1 cellular context compared by ENCODE assay signal in genomic region chr22:35312198-35313059, GRCh38.
A peak's percentile ranks its signal among the peaks of the same experiment; 100 is the strongest.
TF ChIP-seq lines count a peak whose summit lies in the region.

No MANE protein-coding gene starts in this region.

TF ChIP-seq in HepG2, 621 proteins besides CTCF, POLR2A, EP300 and RAD21 (continued from another document and continues in another):
- TF ChIP-seq, protein P1, sequence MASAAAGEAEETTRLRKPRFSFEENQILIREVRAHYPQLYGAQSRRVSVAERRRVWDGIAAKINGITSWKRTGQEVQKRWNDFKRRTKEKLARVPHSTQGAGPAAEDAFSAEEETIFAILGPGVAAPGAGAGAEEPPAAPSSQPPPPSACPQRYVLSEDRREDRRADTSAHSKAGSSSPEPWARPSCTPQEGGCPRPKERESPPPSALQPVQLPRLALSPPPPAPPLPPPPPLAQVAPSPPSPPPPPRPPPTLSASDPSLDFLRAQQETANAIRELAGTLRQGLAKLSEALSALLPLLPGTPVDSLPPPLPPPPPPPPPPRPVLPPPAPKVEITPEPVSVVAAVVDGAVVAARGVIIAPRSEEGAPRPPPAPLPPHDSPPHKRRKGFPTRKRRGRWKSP (CRISPR knock-in tag; IDR thresholded peaks at IDR 0.05), result 0 out of 2 replicates have a peak, but pooled peaks have one; percentile 18
- no peak for TF ChIP-seq PRDM15 (CRISPR knock-in tag; IDR thresholded peaks at IDR 0.05)
- TF ChIP-seq NFKBIZ (CRISPR knock-in tag; IDR thresholded peaks at IDR 0.05), result 0 out of 2 replicates have a peak, but pooled peaks have one; percentile 43
- no peak for TF ChIP-seq ZNF382 (CRISPR knock-in tag; IDR thresholded peaks at IDR 0.05; ENCODE audit: borderline replicate concordance)
- TF ChIP-seq GLI4 (CRISPR knock-in tag; IDR thresholded peaks at IDR 0.05; ENCODE audit: borderline replicate concordance), result 0 out of 2 replicates have a peak, but pooled peaks have one; percentile 36
- TF ChIP-seq ZMYM2 (CRISPR knock-in tag; IDR thresholded peaks at IDR 0.05), result no peak
- TF ChIP-seq ZBTB7B (CRISPR knock-in tag; IDR thresholded peaks at IDR 0.05), result peak; percentile 84
- no peak for TF ChIP-seq ZNF3 (CRISPR knock-in tag; IDR thresholded peaks at IDR 0.05)
- TF ChIP-seq ZNF280B (CRISPR knock-in tag; IDR thresholded peaks at IDR 0.05; ENCODE audit: borderline replicate concordance), result 0 out of 2 replicates have a peak, but pooled peaks have one; percentile 14
- peak; percentile 65; the same call in 1 of the 2 replicates for TF ChIP-seq ZNF891 (CRISPR knock-in tag; IDR thresholded peaks at IDR 0.05)
- no peak for TF ChIP-seq CENPX (CRISPR knock-in tag; IDR thresholded peaks at IDR 0.05)
- TF ChIP-seq TAF1 (CRISPR knock-in tag; IDR thresholded peaks at IDR 0.05), result peak; percentile 34; the same call in 1 of the 2 replicates
- TF ChIP-seq MXD3 (CRISPR knock-in tag; IDR thresholded peaks at IDR 0.05), result 0 out of 2 replicates have a peak, but pooled peaks have one; percentile 40
- 0 out of 2 replicates have a peak, but pooled peaks have one; percentile 32 for TF ChIP-seq PPARG (CRISPR knock-in tag; conservative IDR thresholded peaks at IDR 0.05)
- TF ChIP-seq STAG1 (CRISPR knock-in tag; IDR thresholded peaks at IDR 0.05), result 0 out of 2 replicates have a peak, but pooled peaks have one; percentile 14
- TF ChIP-seq, protein P2, sequence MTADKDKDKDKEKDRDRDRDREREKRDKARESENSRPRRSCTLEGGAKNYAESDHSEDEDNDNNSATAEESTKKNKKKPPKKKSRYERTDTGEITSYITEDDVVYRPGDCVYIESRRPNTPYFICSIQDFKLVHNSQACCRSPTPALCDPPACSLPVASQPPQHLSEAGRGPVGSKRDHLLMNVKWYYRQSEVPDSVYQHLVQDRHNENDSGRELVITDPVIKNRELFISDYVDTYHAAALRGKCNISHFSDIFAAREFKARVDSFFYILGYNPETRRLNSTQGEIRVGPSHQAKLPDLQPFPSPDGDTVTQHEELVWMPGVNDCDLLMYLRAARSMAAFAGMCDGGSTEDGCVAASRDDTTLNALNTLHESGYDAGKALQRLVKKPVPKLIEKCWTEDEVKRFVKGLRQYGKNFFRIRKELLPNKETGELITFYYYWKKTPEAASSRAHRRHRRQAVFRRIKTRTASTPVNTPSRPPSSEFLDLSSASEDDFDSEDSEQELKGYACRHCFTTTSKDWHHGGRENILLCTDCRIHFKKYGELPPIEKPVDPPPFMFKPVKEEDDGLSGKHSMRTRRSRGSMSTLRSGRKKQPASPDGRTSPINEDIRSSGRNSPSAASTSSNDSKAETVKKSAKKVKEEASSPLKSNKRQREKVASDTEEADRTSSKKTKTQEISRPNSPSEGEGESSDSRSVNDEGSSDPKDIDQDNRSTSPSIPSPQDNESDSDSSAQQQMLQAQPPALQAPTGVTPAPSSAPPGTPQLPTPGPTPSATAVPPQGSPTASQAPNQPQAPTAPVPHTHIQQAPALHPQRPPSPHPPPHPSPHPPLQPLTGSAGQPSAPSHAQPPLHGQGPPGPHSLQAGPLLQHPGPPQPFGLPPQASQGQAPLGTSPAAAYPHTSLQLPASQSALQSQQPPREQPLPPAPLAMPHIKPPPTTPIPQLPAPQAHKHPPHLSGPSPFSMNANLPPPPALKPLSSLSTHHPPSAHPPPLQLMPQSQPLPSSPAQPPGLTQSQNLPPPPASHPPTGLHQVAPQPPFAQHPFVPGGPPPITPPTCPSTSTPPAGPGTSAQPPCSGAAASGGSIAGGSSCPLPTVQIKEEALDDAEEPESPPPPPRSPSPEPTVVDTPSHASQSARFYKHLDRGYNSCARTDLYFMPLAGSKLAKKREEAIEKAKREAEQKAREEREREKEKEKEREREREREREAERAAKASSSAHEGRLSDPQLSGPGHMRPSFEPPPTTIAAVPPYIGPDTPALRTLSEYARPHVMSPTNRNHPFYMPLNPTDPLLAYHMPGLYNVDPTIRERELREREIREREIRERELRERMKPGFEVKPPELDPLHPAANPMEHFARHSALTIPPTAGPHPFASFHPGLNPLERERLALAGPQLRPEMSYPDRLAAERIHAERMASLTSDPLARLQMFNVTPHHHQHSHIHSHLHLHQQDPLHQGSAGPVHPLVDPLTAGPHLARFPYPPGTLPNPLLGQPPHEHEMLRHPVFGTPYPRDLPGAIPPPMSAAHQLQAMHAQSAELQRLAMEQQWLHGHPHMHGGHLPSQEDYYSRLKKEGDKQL (CRISPR knock-in tag; IDR thresholded peaks at IDR 0.05; ENCODE audit: low read depth), result peak; percentile 87; the same call in 1 of the 2 replicates
- no peak for TF ChIP-seq KLF9 (CRISPR knock-in tag; IDR thresholded peaks at IDR 0.05; ENCODE audit: low read depth)
- TF ChIP-seq, protein P3, sequence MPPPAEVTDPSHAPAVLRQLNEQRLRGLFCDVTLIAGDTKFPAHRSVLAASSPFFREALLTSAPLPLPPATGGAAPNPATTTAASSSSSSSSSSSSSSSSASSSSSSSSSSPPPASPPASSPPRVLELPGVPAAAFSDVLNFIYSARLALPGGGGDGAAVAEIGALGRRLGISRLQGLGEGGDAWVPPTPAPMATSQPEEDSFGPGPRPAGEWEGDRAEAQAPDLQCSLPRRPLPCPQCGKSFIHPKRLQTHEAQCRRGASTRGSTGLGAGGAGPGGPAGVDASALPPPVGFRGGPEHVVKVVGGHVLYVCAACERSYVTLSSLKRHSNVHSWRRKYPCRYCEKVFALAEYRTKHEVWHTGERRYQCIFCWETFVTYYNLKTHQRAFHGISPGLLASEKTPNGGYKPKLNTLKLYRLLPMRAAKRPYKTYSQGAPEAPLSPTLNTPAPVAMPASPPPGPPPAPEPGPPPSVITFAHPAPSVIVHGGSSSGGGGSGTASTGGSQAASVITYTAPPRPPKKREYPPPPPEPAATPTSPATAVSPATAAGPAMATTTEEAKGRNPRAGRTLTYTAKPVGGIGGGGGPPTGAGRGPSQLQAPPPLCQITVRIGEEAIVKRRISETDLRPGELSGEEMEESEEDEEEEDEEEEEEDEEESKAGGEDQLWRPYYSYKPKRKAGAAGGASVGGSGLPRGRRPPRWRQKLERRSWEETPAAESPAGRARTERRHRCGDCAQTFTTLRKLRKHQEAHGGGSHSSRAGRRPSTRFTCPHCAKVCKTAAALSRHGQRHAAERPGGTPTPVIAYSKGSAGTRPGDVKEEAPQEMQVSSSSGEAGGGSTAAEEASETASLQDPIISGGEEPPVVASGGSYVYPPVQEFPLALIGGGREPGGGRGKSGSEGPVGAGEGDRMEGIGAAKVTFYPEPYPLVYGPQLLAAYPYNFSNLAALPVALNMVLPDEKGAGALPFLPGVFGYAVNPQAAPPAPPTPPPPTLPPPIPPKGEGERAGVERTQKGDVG (CRISPR knock-in tag; IDR thresholded peaks at IDR 0.05; ENCODE audit: borderline replicate concordance), result no peak
- TF ChIP-seq, protein P4, sequence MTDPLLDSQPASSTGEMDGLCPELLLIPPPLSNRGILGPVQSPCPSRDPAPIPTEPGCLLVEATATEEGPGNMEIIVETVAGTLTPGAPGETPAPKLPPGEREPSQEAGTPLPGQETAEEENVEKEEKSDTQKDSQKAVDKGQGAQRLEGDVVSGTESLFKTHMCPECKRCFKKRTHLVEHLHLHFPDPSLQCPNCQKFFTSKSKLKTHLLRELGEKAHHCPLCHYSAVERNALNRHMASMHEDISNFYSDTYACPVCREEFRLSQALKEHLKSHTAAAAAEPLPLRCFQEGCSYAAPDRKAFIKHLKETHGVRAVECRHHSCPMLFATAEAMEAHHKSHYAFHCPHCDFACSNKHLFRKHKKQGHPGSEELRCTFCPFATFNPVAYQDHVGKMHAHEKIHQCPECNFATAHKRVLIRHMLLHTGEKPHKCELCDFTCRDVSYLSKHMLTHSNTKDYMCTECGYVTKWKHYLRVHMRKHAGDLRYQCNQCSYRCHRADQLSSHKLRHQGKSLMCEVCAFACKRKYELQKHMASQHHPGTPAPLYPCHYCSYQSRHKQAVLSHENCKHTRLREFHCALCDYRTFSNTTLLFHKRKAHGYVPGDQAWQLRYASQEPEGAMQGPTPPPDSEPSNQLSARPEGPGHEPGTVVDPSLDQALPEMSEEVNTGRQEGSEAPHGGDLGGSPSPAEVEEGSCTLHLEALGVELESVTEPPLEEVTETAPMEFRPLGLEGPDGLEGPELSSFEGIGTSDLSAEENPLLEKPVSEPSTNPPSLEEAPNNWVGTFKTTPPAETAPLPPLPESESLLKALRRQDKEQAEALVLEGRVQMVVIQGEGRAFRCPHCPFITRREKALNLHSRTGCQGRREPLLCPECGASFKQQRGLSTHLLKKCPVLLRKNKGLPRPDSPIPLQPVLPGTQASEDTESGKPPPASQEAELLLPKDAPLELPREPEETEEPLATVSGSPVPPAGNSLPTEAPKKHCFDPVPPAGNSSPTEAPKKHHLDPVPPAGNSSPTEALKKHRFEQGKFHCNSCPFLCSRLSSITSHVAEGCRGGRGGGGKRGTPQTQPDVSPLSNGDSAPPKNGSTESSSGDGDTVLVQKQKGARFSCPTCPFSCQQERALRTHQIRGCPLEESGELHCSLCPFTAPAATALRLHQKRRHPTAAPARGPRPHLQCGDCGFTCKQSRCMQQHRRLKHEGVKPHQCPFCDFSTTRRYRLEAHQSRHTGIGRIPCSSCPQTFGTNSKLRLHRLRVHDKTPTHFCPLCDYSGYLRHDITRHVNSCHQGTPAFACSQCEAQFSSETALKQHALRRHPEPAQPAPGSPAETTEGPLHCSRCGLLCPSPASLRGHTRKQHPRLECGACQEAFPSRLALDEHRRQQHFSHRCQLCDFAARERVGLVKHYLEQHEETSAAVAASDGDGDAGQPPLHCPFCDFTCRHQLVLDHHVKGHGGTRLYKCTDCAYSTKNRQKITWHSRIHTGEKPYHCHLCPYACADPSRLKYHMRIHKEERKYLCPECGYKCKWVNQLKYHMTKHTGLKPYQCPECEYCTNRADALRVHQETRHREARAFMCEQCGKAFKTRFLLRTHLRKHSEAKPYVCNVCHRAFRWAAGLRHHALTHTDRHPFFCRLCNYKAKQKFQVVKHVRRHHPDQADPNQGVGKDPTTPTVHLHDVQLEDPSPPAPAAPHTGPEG (CRISPR knock-in tag; IDR thresholded peaks at IDR 0.05), result no peak
- TF ChIP-seq ZNF143 (CRISPR knock-in tag; IDR thresholded peaks at IDR 0.05), result no peak
- peak; percentile 64; the same call in 1 of the 2 replicates for TF ChIP-seq ZMAT3 (CRISPR knock-in tag; conservative IDR thresholded peaks at IDR 0.05)
- peak; percentile 80 for TF ChIP-seq RARA (CRISPR knock-in tag; IDR thresholded peaks at IDR 0.05)
- TF ChIP-seq KDM2A (CRISPR knock-in tag; IDR thresholded peaks at IDR 0.05; ENCODE audit: borderline replicate concordance, low read depth), result 0 out of 2 replicates have a peak, but pooled peaks have one; percentile 40
- TF ChIP-seq, protein P5, sequence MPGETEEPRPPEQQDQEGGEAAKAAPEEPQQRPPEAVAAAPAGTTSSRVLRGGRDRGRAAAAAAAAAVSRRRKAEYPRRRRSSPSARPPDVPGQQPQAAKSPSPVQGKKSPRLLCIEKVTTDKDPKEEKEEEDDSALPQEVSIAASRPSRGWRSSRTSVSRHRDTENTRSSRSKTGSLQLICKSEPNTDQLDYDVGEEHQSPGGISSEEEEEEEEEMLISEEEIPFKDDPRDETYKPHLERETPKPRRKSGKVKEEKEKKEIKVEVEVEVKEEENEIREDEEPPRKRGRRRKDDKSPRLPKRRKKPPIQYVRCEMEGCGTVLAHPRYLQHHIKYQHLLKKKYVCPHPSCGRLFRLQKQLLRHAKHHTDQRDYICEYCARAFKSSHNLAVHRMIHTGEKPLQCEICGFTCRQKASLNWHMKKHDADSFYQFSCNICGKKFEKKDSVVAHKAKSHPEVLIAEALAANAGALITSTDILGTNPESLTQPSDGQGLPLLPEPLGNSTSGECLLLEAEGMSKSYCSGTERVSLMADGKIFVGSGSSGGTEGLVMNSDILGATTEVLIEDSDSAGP (CRISPR knock-in tag; IDR thresholded peaks at IDR 0.05; ENCODE audit: borderline replicate concordance), result peak; percentile 78
